In genomic region chr21:37443683-37444082, GRCh38 we compare ENCODE assay signal across 17 cellular contexts.
DNase-seq lines count a peak whose midpoint lies in the region; ATAC-seq and TF ChIP-seq lines count a peak whose summit lies in the region.
"Had no signal": no experiment of that assay in that cellular context is flagged by ENCODE, and none has a peak within 500 bp of the region (broad histone marks: within the 10 kb centered on the region; RNA-seq: fewer than 3 reads in every experiment).

No MANE protein-coding gene starts in this region.

- peaks cover 34 to 43% of the 10 kb centered on the region in 2 donors for H3K4me1 ChIP-seq in naive thymus-derived CD4-positive, alpha-beta T cell (ENCODE audit: control insufficient read depth in 2 of 2, insufficient read depth in 2 of 2, low read length in 2 of 2)
- H3K4me1 ChIP-seq: Peyer's patch had no signal

- H3K27me3 ChIP-seq in naive thymus-derived CD4-positive, alpha-beta T cell (ENCODE audit: control insufficient read depth in 2 of 2, insufficient read depth in 2 of 2, low read length in 2 of 2), result no peaks in the 10 kb centered on the region
- H3K27me3 ChIP-seq: BE2C, Peyer's patch had no signal

- no peaks in the 10 kb centered on the region for H3K9me3 ChIP-seq in T-helper 17 cell (ENCODE audit: control insufficient read depth, low read length, poor library complexity, severe bottlenecking)
- no peaks in the 10 kb centered on the region for H3K9me3 ChIP-seq in naive thymus-derived CD4-positive, alpha-beta T cell (ENCODE audit: control insufficient read depth in 2 of 3, low read length in 3 of 3)
- H3K9me3 ChIP-seq: BE2C, Peyer's patch had no signal

- ATAC-seq in natural killer cell (no peak), T-helper 17 cell (no peak), GM21360 (IDR thresholded peaks at IDR 0.05; ENCODE audit: unreplicated experiment) (no peak)
- ATAC-seq in natural killer cell treated with Interleukin-12 subunit alpha and Interleukin-12 subunit beta and Interleukin-15 and Interleukin-18, amount 100 ng/mL, for 72 hours, result no peak
- no peak for ATAC-seq in naive thymus-derived CD4-positive, alpha-beta T cell

- H3K27me3 Mint-ChIP-seq in natural killer cell (ENCODE audit: low read depth in 2 of 2) (no peaks in the 10 kb centered on the region), T-helper 17 cell (no peaks in the 10 kb centered on the region)
- H3K27me3 Mint-ChIP-seq in natural killer cell treated with Interleukin-12 subunit alpha and Interleukin-12 subunit beta and Interleukin-15 and Interleukin-18, amount 100 ng/mL, for 72 hours, result no peaks in the 10 kb centered on the region
- no peaks in the 10 kb centered on the region for H3K27me3 Mint-ChIP-seq in naive thymus-derived CD4-positive, alpha-beta T cell

- H3K27ac Mint-ChIP-seq in natural killer cell (peak overlapping the region; percentile 13 to 25), T-helper 17 cell (peak overlapping the region; percentile 86)
- H3K27ac Mint-ChIP-seq in natural killer cell treated with Interleukin-12 subunit alpha and Interleukin-12 subunit beta and Interleukin-15 and Interleukin-18, amount 100 ng/mL, for 72 hours, result peak overlapping the region in 1 of 2 donors; percentile 36
- peak overlapping the region in 5 of 9 donors; percentile 13 to 72 (median 49) for H3K27ac Mint-ChIP-seq in naive thymus-derived CD4-positive, alpha-beta T cell

- H3K36me3 Mint-ChIP-seq in natural killer cell (no peaks in the 10 kb centered on the region), T-helper 17 cell (ENCODE audit: low read depth) (no peaks in the 10 kb centered on the region)
- peaks cover 4% of the 10 kb centered on the region for H3K36me3 Mint-ChIP-seq in natural killer cell treated with Interleukin-12 subunit alpha and Interleukin-12 subunit beta and Interleukin-15 and Interleukin-18, amount 100 ng/mL, for 72 hours
- peaks cover 0 to 9% (median 0%) of the 10 kb centered on the region in 5 donors for H3K36me3 Mint-ChIP-seq in naive thymus-derived CD4-positive, alpha-beta T cell

- H3K36me3 ChIP-seq in naive thymus-derived CD4-positive, alpha-beta T cell (ENCODE audit: control insufficient read depth in 2 of 3, insufficient read depth in 3 of 3, low read length in 3 of 3), result peaks cover 0 to 4% (median 0%) of the 10 kb centered on the region in 3 experiments
- H3K36me3 ChIP-seq: BE2C, Peyer's patch had no signal

- no peak for DNase-seq in natural killer cell
- DNase-seq in natural killer cell treated with Interleukin-12 subunit alpha and Interleukin-12 subunit beta and Interleukin-15 and Interleukin-18, amount 100 ng/mL, for 72 hours (ENCODE audit: low spot score), result no peak
- no peak for DNase-seq in T-helper 17 cell
- no peak for DNase-seq in naive thymus-derived CD4-positive, alpha-beta T cell
- no peak for DNase-seq in glomerular visceral epithelial cell (ENCODE audit: extremely low spot score)
- no peak for DNase-seq in NCI-H187 treated with DMSO at 0.1 percent for 48 hours (lab: John Stamatoyannopoulos, UW)
- DNase-seq in NCI-H446 (lab: John Stamatoyannopoulos, UW), result no peak
- DNase-seq: BE2C, MM.1S, NCI-H1930, NCI-H2171, NCI-H510A, NCI-H82, Peyer's patch, Right ventricle myocardium superior had no signal

- POLR2A ChIA-PET in naive thymus-derived CD4-positive, alpha-beta T cell (lab: Charles Lee), result interaction anchor here (0.6 to 0.8 kb wide), 2 partner anchors 9 to 17 kb away, joined by 5 to 6 read pairs; no protein-coding TSS in a partner anchor

- intact Hi-C loops in natural killer cell (cut with micrococcal nuclease), result no loop called here
- intact Hi-C loops in naive thymus-derived CD4-positive, alpha-beta T cell (cut with micrococcal nuclease), result no loop called here

- no peaks in the 10 kb centered on the region for H3K9me3 Mint-ChIP-seq in natural killer cell
- no peaks in the 10 kb centered on the region for H3K9me3 Mint-ChIP-seq in natural killer cell treated with Interleukin-12 subunit alpha and Interleukin-12 subunit beta and Interleukin-15 and Interleukin-18, amount 100 ng/mL, for 72 hours
- H3K9me3 Mint-ChIP-seq in naive thymus-derived CD4-positive, alpha-beta T cell, result no peaks in the 10 kb centered on the region

- H3K4me3 Mint-ChIP-seq in natural killer cell (no peak overlapping the region), T-helper 17 cell (no peak overlapping the region)
- no peak overlapping the region for H3K4me3 Mint-ChIP-seq in natural killer cell treated with Interleukin-12 subunit alpha and Interleukin-12 subunit beta and Interleukin-15 and Interleukin-18, amount 100 ng/mL, for 72 hours
- H3K4me3 Mint-ChIP-seq in naive thymus-derived CD4-positive, alpha-beta T cell, result peak overlapping the region in 4 of 10 donors; percentile 3 to 33 (median 24)

- CTCF ChIA-PET in naive thymus-derived CD4-positive, alpha-beta T cell (lab: Charles Lee), result no interaction called here

- H3K4me1 Mint-ChIP-seq in natural killer cell (peaks cover 69 to 88% of the 10 kb centered on the region in 2 donors), T-helper 17 cell (peaks cover 70% of the 10 kb centered on the region)
- peaks cover 66% of the 10 kb centered on the region in 2 donors for H3K4me1 Mint-ChIP-seq in natural killer cell treated with Interleukin-12 subunit alpha and Interleukin-12 subunit beta and Interleukin-15 and Interleukin-18, amount 100 ng/mL, for 72 hours (ENCODE audit: low read depth in 2 of 2)
- peaks cover 58 to 86% (median 80%) of the 10 kb centered on the region in 7 donors for H3K4me1 Mint-ChIP-seq in naive thymus-derived CD4-positive, alpha-beta T cell

- no peak for TF ChIP-seq CTCF in natural killer cell (IDR thresholded peaks at IDR 0.05)

- no peak overlapping the region for H3K27ac ChIP-seq in naive thymus-derived CD4-positive, alpha-beta T cell (ENCODE audit: low read depth, low read length)
- H3K27ac ChIP-seq: HL-60, Peyer's patch had no signal

- no peak overlapping the region for H3K4me3 ChIP-seq in naive thymus-derived CD4-positive, alpha-beta T cell (ENCODE audit: low read length)
- H3K4me3 ChIP-seq: Peyer's patch had no signal
